ENCODE assay signal across 7 cellular contexts in the genomic region with DNA sequence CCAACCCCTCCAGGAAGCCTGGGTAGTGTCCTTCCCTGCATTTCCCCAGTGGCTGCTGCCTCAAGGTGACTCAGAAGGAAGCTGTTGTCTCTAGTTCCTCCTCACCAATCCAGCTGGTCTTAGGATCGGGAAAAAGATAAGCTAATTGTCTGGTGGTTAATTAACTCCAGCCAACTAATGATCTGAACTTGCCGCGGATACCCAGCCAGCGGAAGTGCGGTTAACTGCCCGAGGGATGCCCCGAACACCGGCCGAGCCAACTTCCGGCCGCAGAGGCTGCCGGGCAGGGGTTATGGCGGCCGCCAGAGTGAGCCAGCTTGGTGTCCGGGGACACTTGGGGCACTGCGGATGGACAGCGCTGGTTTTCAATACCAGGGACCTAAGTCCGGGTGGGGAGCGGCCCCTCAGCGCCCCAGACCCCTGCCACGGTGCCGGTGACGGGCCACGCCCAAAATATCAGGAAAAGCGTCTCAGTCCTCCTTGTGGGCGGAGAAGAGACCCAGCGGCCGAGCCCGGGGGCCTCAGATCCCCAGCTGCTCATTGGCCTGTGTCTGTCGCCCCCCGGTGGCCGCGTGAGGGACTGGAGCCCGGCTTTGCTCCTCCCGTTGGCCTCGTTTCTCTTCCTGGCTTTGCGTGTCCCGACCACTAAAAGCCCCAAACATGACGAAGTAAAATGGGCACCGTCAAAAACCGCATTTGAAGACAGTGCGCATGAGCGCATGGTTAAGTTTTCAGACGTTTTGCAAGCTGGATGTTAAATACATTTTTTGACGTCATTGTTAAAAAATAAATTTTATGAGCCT.
DNase-seq lines count a peak whose midpoint lies in the region; ATAC-seq and TF ChIP-seq lines count a peak whose summit lies in the region.

No MANE protein-coding gene starts in this region.

- in situ Hi-C loops in astrocyte of the spinal cord (cut with HindIII; ENCODE audit: low sequenced_read_pairs) = no loop called here

- peak; percentile 96 for TF ChIP-seq CTCF in astrocyte of the spinal cord (IDR thresholded peaks at IDR 0.05; ENCODE audit: low read depth, low read length)
- TF ChIP-seq CTCF in retinal pigment epithelial cell (conservative IDR thresholded peaks at IDR 0.05; ENCODE audit: low read depth, low read length) = peak; percentile 94

- peak; percentile 91 to 94 for DNase-seq in NCI-H1930 (lab: John Stamatoyannopoulos, UW)
- peak; percentile 96 for DNase-seq in T1000 (lab: John Stamatoyannopoulos, UW)
- peak; percentile 94 for DNase-seq in astrocyte of the spinal cord (ENCODE audit: low read depth, low spot score)
- peak; percentile 62 to 99 (median 92) for DNase-seq in hypothalamus (lab: John Stamatoyannopoulos, UW)
- DNase-seq in retinal pigment epithelial cell (ENCODE audit: low read depth) = peak; percentile 46

- H3K4me3 ChIP-seq in astrocyte of the spinal cord (ENCODE audit: low read depth, low read length) (peak overlapping the region; percentile 62), retinal pigment epithelial cell (ENCODE audit: low read length) (peak overlapping the region; percentile 61)

- ATAC-seq in GM18498 (IDR thresholded peaks at IDR 0.05; ENCODE audit: unreplicated experiment) (peak; percentile 87), HG02943 (IDR thresholded peaks at IDR 0.05; ENCODE audit: low read depth, unreplicated experiment) (peak; percentile 81)

Comparison
In these comparisons a context has a peak if more than half of its experiments do, and no peak if none do; other contexts are left out.
1. Peak in every context shown above with its lines: DNase-seq, ATAC-seq and H3K4me3 ChIP-seq.
2. DNase-seq: peak in every context shown above with its lines; median percentile 96 in T1000; 94 in astrocyte of the spinal cord; 92 in NCI-H1930; 92 in hypothalamus; 46 in retinal pigment epithelial cell.